In the genomic region with DNA sequence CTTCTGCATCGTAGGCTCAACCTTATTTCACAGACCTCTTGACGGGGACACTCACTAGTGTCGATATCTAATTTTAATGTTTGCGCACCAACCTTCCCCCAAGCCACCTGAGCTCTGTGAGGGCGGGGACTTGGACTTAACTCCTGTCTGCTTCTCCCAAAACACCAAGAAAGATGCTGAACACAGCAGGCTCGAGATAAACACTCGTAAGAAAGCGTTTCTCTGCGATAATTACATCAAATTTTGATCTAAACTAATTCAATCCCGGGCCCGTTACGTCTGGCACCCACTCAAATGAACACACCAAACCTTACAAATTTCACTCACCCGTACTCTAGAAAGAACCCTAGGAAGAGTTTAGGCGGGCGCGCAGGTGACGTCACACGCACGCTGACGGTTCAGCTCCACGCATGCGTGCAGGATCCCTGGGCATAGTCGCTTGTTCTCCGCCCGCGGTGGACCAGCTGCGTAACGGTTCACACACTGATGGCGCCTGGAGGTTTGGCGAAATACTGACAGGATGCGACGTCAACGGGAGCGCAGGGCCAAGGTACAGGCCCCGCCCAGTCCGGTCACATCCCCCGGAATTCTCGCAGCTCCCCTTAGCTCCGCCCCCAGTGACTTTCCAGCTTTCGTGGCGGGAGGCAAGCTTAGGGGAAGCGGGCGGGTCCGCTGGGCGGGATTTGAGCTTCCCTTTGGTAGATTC, we compare ENCODE assay signal across 1 cellular context.
A peak's percentile ranks its signal among the peaks of the same experiment; 100 is the strongest.
TF ChIP-seq lines count a peak whose summit lies in the region.

A gene with protein sequence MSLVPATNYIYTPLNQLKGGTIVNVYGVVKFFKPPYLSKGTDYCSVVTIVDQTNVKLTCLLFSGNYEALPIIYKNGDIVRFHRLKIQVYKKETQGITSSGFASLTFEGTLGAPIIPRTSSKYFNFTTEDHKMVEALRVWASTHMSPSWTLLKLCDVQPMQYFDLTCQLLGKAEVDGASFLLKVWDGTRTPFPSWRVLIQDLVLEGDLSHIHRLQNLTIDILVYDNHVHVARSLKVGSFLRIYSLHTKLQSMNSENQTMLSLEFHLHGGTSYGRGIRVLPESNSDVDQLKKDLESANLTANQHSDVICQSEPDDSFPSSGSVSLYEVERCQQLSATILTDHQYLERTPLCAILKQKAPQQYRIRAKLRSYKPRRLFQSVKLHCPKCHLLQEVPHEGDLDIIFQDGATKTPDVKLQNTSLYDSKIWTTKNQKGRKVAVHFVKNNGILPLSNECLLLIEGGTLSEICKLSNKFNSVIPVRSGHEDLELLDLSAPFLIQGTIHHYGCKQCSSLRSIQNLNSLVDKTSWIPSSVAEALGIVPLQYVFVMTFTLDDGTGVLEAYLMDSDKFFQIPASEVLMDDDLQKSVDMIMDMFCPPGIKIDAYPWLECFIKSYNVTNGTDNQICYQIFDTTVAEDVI (minus strand): TSS at position 359 of the 706 bp plus-strand sequence. CDS start 32,652 bp downstream, outside the sequence.

TF ChIP-seq in A549, 52 proteins besides CTCF, POLR2A, EP300 and RAD21 (continued from another document):
- TF ChIP-seq, protein P1, sequence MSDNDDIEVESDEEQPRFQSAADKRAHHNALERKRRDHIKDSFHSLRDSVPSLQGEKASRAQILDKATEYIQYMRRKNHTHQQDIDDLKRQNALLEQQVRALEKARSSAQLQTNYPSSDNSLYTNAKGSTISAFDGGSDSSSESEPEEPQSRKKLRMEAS (IDR thresholded peaks at IDR 0.05): peak; percentile 94
- peak; percentile 28; the same call in 1 of the 2 replicates for TF ChIP-seq GATA3 (IDR thresholded peaks at IDR 0.05; ENCODE audit: borderline replicate concordance)
- TF ChIP-seq, protein P2, sequence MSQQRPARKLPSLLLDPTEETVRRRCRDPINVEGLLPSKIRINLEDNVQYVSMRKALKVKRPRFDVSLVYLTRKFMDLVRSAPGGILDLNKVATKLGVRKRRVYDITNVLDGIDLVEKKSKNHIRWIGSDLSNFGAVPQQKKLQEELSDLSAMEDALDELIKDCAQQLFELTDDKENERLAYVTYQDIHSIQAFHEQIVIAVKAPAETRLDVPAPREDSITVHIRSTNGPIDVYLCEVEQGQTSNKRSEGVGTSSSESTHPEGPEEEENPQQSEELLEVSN (IDR thresholded peaks at IDR 0.05; ENCODE audit: borderline replicate concordance, low read depth): peak; percentile 99
- TF ChIP-seq KDM5A (IDR thresholded peaks at IDR 0.05): peak; percentile 61
- TF ChIP-seq JUN (IDR thresholded peaks at IDR 0.05): peak in 1 of 2 experiments; percentile 49; a peak in 2 of 5 replicates
- TF ChIP-seq KDM1A (IDR thresholded peaks at IDR 0.05; ENCODE audit: low read depth): no peak
